17 cellular contexts compared by ENCODE assay signal in the genomic region with DNA sequence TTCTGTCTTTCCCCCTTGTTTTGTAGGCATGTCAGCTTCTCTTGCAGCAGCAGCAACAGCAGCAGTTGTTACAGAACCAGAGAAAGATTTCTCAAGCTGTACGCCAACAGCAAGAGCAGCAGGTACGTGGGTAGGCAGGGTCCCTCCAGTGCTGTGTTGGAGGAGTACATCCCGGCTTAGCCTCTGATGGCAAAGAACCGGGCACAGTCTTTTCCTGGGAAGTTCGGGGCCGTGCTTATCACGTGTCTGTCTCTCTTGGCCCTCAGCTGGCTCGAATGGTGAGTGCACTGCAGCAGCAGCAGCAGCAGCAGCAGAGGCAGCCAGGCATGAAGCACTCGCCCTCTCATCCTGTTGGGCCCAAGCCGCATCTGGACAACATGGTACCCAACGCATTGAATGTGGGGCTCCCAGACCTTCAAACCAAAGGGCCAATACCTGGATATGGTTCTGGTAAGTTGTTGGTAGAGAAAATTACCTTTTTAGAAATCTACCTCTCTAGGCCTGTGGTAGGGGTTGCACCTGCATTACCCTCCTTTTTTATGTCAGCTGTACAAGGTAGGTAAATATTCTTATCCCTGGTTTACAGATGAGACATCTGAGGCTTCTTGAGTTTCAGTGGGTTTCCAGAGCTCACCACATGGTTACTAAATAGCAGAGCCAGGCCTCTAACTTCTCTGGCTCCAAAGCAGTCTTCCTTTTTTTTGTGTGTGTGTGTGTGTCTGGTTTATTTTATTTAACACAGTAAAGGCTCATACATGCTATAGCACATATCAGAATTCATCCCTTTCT. TPM values are rescaled to one million over a fixed set of nuclear protein-coding genes. Genes with fewer than 3 reads are reported as not detected.
A peak's percentile ranks its signal among the peaks of the same experiment; 100 is the strongest.
DNase-seq lines count a peak whose midpoint lies in the region; ATAC-seq and TF ChIP-seq lines count a peak whose summit lies in the region.
"Had no signal": no experiment of that assay in that cellular context is flagged by ENCODE, and none has a peak within 500 bp of the region (broad histone marks: within the 10 kb centered on the region; RNA-seq: fewer than 3 reads in every experiment).

No MANE protein-coding gene starts in this region.

- CTCF ChIA-PET in activated naive CD4-positive, alpha-beta T cell treated with anti-CD3 and anti-CD28 coated beads, Interleukin-2, amount 10 ng/mL, durations not matched to agents 7 days and 5 days (lab: Charles Lee): interaction anchor here (1.1 kb wide), 1 partner anchor 23 kb away, joined by 3 read pairs; no protein-coding TSS in a partner anchor

- no peaks in the 10 kb centered on the region for H3K9me3 Mint-ChIP-seq in activated naive CD4-positive, alpha-beta T cell treated with anti-CD3 and anti-CD28 coated beads, Interleukin-2, amount 10 ng/mL, durations not matched to agents 7 days and 5 days
- H3K9me3 Mint-ChIP-seq in natural killer cell: no peaks in the 10 kb centered on the region
- H3K9me3 Mint-ChIP-seq: activated naive CD4-positive, alpha-beta T cell treated with anti-CD3 and anti-CD28 coated beads, Interleukin-2, amount 50 U/mL, for 24 hours had no signal

- intact Hi-C loops in natural killer cell (cut with micrococcal nuclease): no loop called here

- peak overlapping the region; percentile 58 for H3K27ac Mint-ChIP-seq in activated naive CD4-positive, alpha-beta T cell treated with anti-CD3 and anti-CD28 coated beads, Interleukin-2, amount 10 ng/mL, durations not matched to agents 7 days and 5 days
- peak overlapping the region in 1 of 2 donors; percentile 48 for H3K27ac Mint-ChIP-seq in natural killer cell

- peaks cover 30% of the 10 kb centered on the region for H3K4me1 Mint-ChIP-seq in activated naive CD4-positive, alpha-beta T cell treated with anti-CD3 and anti-CD28 coated beads, Interleukin-2, amount 10 ng/mL, durations not matched to agents 7 days and 5 days
- no peaks in the 10 kb centered on the region for H3K4me1 Mint-ChIP-seq in natural killer cell

- peaks cover 49% of the 10 kb centered on the region for H3K36me3 Mint-ChIP-seq in activated naive CD4-positive, alpha-beta T cell treated with anti-CD3 and anti-CD28 coated beads, Interleukin-2, amount 10 ng/mL, durations not matched to agents 7 days and 5 days
- peaks cover 5% of the 10 kb centered on the region for H3K36me3 Mint-ChIP-seq in natural killer cell

- no peaks in the 10 kb centered on the region for H3K27me3 Mint-ChIP-seq in activated naive CD4-positive, alpha-beta T cell treated with anti-CD3 and anti-CD28 coated beads, Interleukin-2, amount 10 ng/mL, durations not matched to agents 7 days and 5 days
- no peaks in the 10 kb centered on the region for H3K27me3 Mint-ChIP-seq in natural killer cell (ENCODE audit: low read depth in 2 of 2)
- H3K27me3 Mint-ChIP-seq: activated naive CD4-positive, alpha-beta T cell treated with anti-CD3 and anti-CD28 coated beads, Interleukin-2, amount 50 U/mL, for 24 hours had no signal

- no peak for TF ChIP-seq CTCF in natural killer cell (IDR thresholded peaks at IDR 0.05)

- no peak overlapping the region for H3K4me3 Mint-ChIP-seq in activated naive CD4-positive, alpha-beta T cell treated with anti-CD3 and anti-CD28 coated beads, Interleukin-2, amount 10 ng/mL, durations not matched to agents 7 days and 5 days
- no peak overlapping the region for H3K4me3 Mint-ChIP-seq in natural killer cell
- H3K4me3 Mint-ChIP-seq: activated naive CD4-positive, alpha-beta T cell treated with anti-CD3 and anti-CD28 coated beads, Interleukin-2, amount 50 U/mL, for 24 hours had no signal

- DNase-seq in activated naive CD4-positive, alpha-beta T cell treated with anti-CD3 and anti-CD28 coated beads, Interleukin-2, amount 10 ng/mL, durations not matched to agents 7 days and 5 days: no peak
- no peak for DNase-seq in activated naive CD4-positive, alpha-beta T cell (lab: John Stamatoyannopoulos, UW)
- no peak for DNase-seq in stimulated activated naive CD8-positive, alpha-beta T cell treated with anti-CD3 and anti-CD28 coated beads, Interleukin-15, Interleukin-2, amounts not matched to agents 100 U/mL and 50 U/mL, for 24 hours
- DNase-seq in NCI-H82 (lab: John Stamatoyannopoulos, UW): no peak
- DNase-seq in natural killer cell: no peak
- DNase-seq in NCI-H526 (lab: John Stamatoyannopoulos, UW): no peak
- DNase-seq: activated CD4-positive, alpha-beta T cell treated with anti-CD3 and anti-CD28 coated beads, Interleukin-2, amount 50 U/mL, for 4 hours; DMS 273 treated with DMSO at 0.1 percent for 48 hours; heart right ventricle; IMR-90; NCI-H1436; NCI-H510A treated with DMSO at 0.1 percent for 48 hours; RPMI8226; stimulated activated CD4-positive, alpha-beta T cell treated with anti-CD3 and anti-CD28 coated beads, Interleukin-1b, Interleukin-23, amount 100 ng/mL, for 48 hours had no signal

- ATAC-seq in GM21576 (IDR thresholded peaks at IDR 0.05; ENCODE audit: unreplicated experiment) (peak; percentile 58), HG03280 (IDR thresholded peaks at IDR 0.05; ENCODE audit: unreplicated experiment) (peak; percentile 62), natural killer cell (no peak)
- ATAC-seq in stimulated activated naive CD8-positive, alpha-beta T cell treated with anti-CD3 and anti-CD28 coated beads, Interleukin-15, Interleukin-2, amounts not matched to agents 100 U/mL and 50 U/mL, for 24 hours: peak; percentile 46
- ATAC-seq: heart right ventricle had no signal

RNA-seq across cellular contexts. Expression of a gene that starts 45.2 kb away (rescaled TPM):
- 10 to 100 TPM; 31.3 to 49.8 (median 41.2) TPM for total RNA-seq in natural killer cell

Comparison
In these comparisons a context has a peak if more than half of its experiments do, and no peak if none do; other contexts are left out.
1. ATAC-seq: peak in GM21576 (single experiment), HG03280 (single experiment) and stimulated activated naive CD8-positive, alpha-beta T cell treated with anti-CD3 and anti-CD28 coated beads, Interleukin-15, Interleukin-2, amounts not matched to agents 100 U/mL and 50 U/mL, for 24 hours (single experiment); none in natural killer cell (0 of 3).